19 cellular contexts compared by ENCODE assay signal in the genomic region with DNA sequence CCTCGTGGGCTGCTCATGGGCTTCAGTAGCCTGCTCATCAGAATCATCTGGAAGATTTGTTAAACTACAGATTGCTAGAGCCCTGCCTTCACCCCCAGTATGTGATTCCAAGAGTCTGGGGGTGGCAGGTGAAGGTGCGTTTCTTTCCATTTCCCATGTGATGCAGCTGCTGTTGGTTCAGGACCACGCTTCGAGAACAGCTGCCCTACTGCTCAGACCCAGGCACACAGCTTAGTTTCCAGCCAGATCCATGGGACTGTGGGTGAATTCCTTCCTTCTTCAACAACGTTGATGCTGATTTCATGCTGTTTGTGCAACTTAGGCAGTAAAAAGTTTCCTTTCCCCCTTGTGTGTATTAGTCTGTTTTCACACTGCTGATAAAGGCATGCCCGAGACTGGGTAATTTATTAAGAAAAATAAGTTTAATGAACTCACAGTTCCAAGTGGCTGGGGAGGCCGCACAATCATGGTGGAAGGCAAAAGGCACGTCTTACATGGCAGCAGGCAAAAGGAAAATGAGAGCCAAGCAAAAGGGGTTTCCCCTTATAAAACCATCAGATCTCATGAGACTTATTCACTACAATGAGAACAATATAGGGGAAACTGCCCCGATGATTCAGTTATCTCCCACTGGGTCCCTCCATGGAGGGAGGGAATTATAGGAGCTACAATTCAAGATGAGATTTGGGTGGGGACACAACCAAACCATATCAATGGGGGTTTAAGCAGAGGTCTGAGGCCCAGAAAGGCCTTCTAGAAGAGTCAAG.
DNase-seq lines count a peak whose midpoint lies in the region; ATAC-seq and TF ChIP-seq lines count a peak whose summit lies in the region.
"Had no signal": no experiment of that assay in that cellular context is flagged by ENCODE, and none has a peak within 500 bp of the region (broad histone marks: within the 10 kb centered on the region; RNA-seq: fewer than 3 reads in every experiment).

No MANE protein-coding gene starts in this region.

- DNase-seq in natural killer cell treated with Interleukin-12 subunit alpha and Interleukin-12 subunit beta and Interleukin-15 and Interleukin-18, amount 100 ng/mL, for 72 hours (ENCODE audit: low spot score): no peak
- no peak for DNase-seq in natural killer cell
- no peak for DNase-seq in central memory CD8-positive, alpha-beta T cell (ENCODE audit: low spot score in 2 of 2)
- no peak for DNase-seq in naive thymus-derived CD8-positive, alpha-beta T cell
- DNase-seq in epidermal melanocyte (ENCODE audit: insufficient read length, low spot score): no peak
- DNase-seq in COLO668 (lab: John Stamatoyannopoulos, UW; ENCODE audit: unreplicated experiment): no peak
- no peak for DNase-seq in cardiac septum (ENCODE audit: low spot score)
- DNase-seq: activated CD8-positive, alpha-beta memory T cell treated with anti-CD3 and anti-CD28 coated beads, Interleukin-2, amount 10 ng/mL, durations not matched to agents 7 days and 5 days; activated effector memory CD4-positive, alpha-beta T cell treated with anti-CD3 and anti-CD28 coated beads, Interleukin-2, amount 50 U/mL, for 16 hours; GF-D8; hippocampal formation; Kasumi-1; NCI-H1417; NCI-H2171 treated with DMSO at 0.1 percent for 48 hours; spleen; WERI-Rb-1 had no signal

- H3K36me3 Mint-ChIP-seq in natural killer cell treated with Interleukin-12 subunit alpha and Interleukin-12 subunit beta and Interleukin-15 and Interleukin-18, amount 100 ng/mL, for 72 hours: no peaks in the 10 kb centered on the region
- no peaks in the 10 kb centered on the region for H3K36me3 Mint-ChIP-seq in natural killer cell
- no peaks in the 10 kb centered on the region for H3K36me3 Mint-ChIP-seq in central memory CD8-positive, alpha-beta T cell (ENCODE audit: insufficient read depth)
- no peaks in the 10 kb centered on the region for H3K36me3 Mint-ChIP-seq in naive thymus-derived CD8-positive, alpha-beta T cell
- H3K36me3 Mint-ChIP-seq: mesothelial cell of epicardium; stimulated activated effector memory CD8-positive, alpha-beta T cell treated with anti-CD3 and anti-CD28 coated beads, Interleukin-12 subunit alpha, Interleukin-12 subunit beta, amount 100 ng/mL, for 72 hours had no signal

- POLR2A ChIA-PET in naive thymus-derived CD8-positive, alpha-beta T cell (lab: Charles Lee): interaction anchor here (0.9 kb wide), 1 partner anchor 122 kb away, joined by 3 read pairs; no protein-coding TSS in a partner anchor

- H3K9me3 Mint-ChIP-seq in natural killer cell treated with Interleukin-12 subunit alpha and Interleukin-12 subunit beta and Interleukin-15 and Interleukin-18, amount 100 ng/mL, for 72 hours: no peaks in the 10 kb centered on the region
- no peaks in the 10 kb centered on the region for H3K9me3 Mint-ChIP-seq in natural killer cell
- no peaks in the 10 kb centered on the region for H3K9me3 Mint-ChIP-seq in central memory CD8-positive, alpha-beta T cell
- peaks cover 0 to 2% (median 0%) of the 10 kb centered on the region in 9 donors for H3K9me3 Mint-ChIP-seq in naive thymus-derived CD8-positive, alpha-beta T cell
- H3K9me3 Mint-ChIP-seq: stimulated activated effector memory CD8-positive, alpha-beta T cell treated with anti-CD3 and anti-CD28 coated beads, Interleukin-12 subunit alpha, Interleukin-12 subunit beta, amount 100 ng/mL, for 72 hours had no signal

- no peak for ATAC-seq in natural killer cell treated with Interleukin-12 subunit alpha and Interleukin-12 subunit beta and Interleukin-15 and Interleukin-18, amount 100 ng/mL, for 72 hours
- ATAC-seq in natural killer cell (no peak), GM18520 (IDR thresholded peaks at IDR 0.05; ENCODE audit: unreplicated experiment) (no peak)
- ATAC-seq in central memory CD8-positive, alpha-beta T cell (replicated peaks; ENCODE audit: extremely low read depth, poor library complexity, severe bottlenecking): no peak
- ATAC-seq in naive thymus-derived CD8-positive, alpha-beta T cell: no peak
- ATAC-seq: activated CD8-positive, alpha-beta memory T cell treated with anti-CD3 and anti-CD28 coated beads, Interleukin-2, amount 10 ng/mL, durations not matched to agents 7 days and 5 days had no signal

- H3K27me3 Mint-ChIP-seq in natural killer cell treated with Interleukin-12 subunit alpha and Interleukin-12 subunit beta and Interleukin-15 and Interleukin-18, amount 100 ng/mL, for 72 hours: no peaks in the 10 kb centered on the region
- no peaks in the 10 kb centered on the region for H3K27me3 Mint-ChIP-seq in natural killer cell (ENCODE audit: low read depth in 2 of 2)
- H3K27me3 Mint-ChIP-seq in central memory CD8-positive, alpha-beta T cell: no peaks in the 10 kb centered on the region
- H3K27me3 Mint-ChIP-seq in naive thymus-derived CD8-positive, alpha-beta T cell: no peaks in the 10 kb centered on the region
- H3K27me3 Mint-ChIP-seq: activated CD8-positive, alpha-beta memory T cell treated with anti-CD3 and anti-CD28 coated beads, Interleukin-2, amount 10 ng/mL, durations not matched to agents 7 days and 5 days had no signal

- intact Hi-C loops in natural killer cell (cut with micrococcal nuclease): no loop called here
- intact Hi-C loops in cardiac septum (cut with DNase I): no loop called here

- peak overlapping the region; percentile 14 to 68 for H3K27ac Mint-ChIP-seq in natural killer cell treated with Interleukin-12 subunit alpha and Interleukin-12 subunit beta and Interleukin-15 and Interleukin-18, amount 100 ng/mL, for 72 hours
- peak overlapping the region in 1 of 2 donors; percentile 76 for H3K27ac Mint-ChIP-seq in natural killer cell
- peak overlapping the region; percentile 32 for H3K27ac Mint-ChIP-seq in central memory CD8-positive, alpha-beta T cell (ENCODE audit: low read depth)
- H3K27ac Mint-ChIP-seq in naive thymus-derived CD8-positive, alpha-beta T cell: peak overlapping the region in 8 of 10 donors; percentile 20 to 78 (median 57)
- H3K27ac Mint-ChIP-seq: activated CD8-positive, alpha-beta memory T cell treated with anti-CD3 and anti-CD28 coated beads, Interleukin-2, amount 10 ng/mL, durations not matched to agents 7 days and 5 days; mesothelial cell of epicardium; stimulated activated effector memory CD8-positive, alpha-beta T cell treated with anti-CD3 and anti-CD28 coated beads, Interleukin-12 subunit alpha, Interleukin-12 subunit beta, amount 100 ng/mL, for 72 hours had no signal

- TF ChIP-seq CTCF in natural killer cell (IDR thresholded peaks at IDR 0.05): no peak

- H3K4me3 Mint-ChIP-seq in natural killer cell treated with Interleukin-12 subunit alpha and Interleukin-12 subunit beta and Interleukin-15 and Interleukin-18, amount 100 ng/mL, for 72 hours: peak overlapping the region; percentile 28
- H3K4me3 Mint-ChIP-seq in natural killer cell: no peak overlapping the region
- H3K4me3 Mint-ChIP-seq in central memory CD8-positive, alpha-beta T cell: no peak overlapping the region
- peak overlapping the region in 3 of 10 donors; percentile 20 to 26 (median 22) for H3K4me3 Mint-ChIP-seq in naive thymus-derived CD8-positive, alpha-beta T cell
- H3K4me3 Mint-ChIP-seq: activated CD8-positive, alpha-beta memory T cell treated with anti-CD3 and anti-CD28 coated beads, Interleukin-2, amount 10 ng/mL, durations not matched to agents 7 days and 5 days; mesothelial cell of epicardium; stimulated activated effector memory CD8-positive, alpha-beta T cell treated with anti-CD3 and anti-CD28 coated beads, Interleukin-12 subunit alpha, Interleukin-12 subunit beta, amount 100 ng/mL, for 72 hours had no signal

- H3K4me1 Mint-ChIP-seq in natural killer cell treated with Interleukin-12 subunit alpha and Interleukin-12 subunit beta and Interleukin-15 and Interleukin-18, amount 100 ng/mL, for 72 hours (ENCODE audit: low read depth in 2 of 2): peaks cover 27 to 40% of the 10 kb centered on the region in 2 donors
- peaks cover 59 to 66% of the 10 kb centered on the region in 2 donors for H3K4me1 Mint-ChIP-seq in natural killer cell
- H3K4me1 Mint-ChIP-seq in central memory CD8-positive, alpha-beta T cell: peaks cover 20% of the 10 kb centered on the region
- H3K4me1 Mint-ChIP-seq in naive thymus-derived CD8-positive, alpha-beta T cell: peaks cover 16 to 64% (median 39%) of the 10 kb centered on the region in 4 donors
